8 cellular contexts compared by ENCODE assay signal in the genomic region with DNA sequence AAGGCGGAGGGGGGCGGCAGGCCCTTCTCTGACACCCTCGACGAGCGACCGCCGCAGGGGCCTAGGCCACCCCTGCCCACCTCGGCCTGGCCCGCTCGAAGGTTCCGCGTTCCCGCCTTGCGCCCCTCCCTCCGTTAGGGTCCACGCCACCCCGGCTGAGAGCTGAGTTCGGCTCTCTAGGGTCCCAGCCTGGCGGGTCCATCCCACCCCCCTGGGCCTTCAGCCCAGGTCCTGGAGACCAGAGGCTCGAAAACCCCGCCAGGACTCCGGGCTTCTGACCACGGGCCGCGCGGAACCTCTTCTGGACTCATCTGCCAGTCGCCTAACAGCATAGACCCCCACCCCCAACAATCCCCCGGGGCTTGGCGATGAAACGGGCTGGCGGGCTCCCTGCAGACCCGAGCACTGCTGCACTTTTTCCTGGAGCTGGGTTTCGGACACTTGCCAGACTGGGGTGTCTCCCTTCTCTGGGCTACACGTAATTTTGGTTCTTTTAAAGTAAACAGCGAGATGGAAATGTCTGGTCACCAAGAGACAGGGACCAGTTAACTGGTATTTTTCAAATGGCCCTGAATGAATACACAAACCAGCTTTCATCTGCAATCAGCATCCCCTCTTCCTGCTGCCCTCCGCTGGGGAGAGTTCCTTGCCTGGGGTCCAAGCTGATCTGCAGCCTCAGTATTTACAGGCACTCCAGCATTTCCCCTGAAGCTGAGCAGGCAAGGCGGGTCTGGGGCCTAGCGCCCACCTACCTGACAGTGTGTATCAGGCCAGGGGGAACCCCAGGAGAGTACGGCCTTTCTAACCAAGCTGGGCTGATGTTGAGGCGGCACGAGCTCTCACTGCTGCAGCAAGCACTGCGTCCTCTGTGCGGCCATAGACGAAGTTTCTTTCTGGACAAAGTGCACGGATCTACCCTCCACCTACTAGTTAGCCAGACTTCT. TPM values are rescaled to one million over a fixed set of nuclear protein-coding genes. Genes with fewer than 3 reads are reported as not detected.
DNase-seq lines count a peak whose midpoint lies in the region; ATAC-seq and TF ChIP-seq lines count a peak whose summit lies in the region.

No MANE protein-coding gene starts in this region.

- no peak for TF ChIP-seq EP300 in SK-N-SH (IDR thresholded peaks at IDR 0.05; ENCODE audit: borderline replicate concordance in 1 of 2, low read depth in 1 of 2, low read length in 1 of 2)
- no peak for TF ChIP-seq EP300 in suprapubic skin (IDR thresholded peaks at IDR 0.05)

- peaks cover 36% of the 10 kb centered on the region for H3K79me2 ChIP-seq in SK-N-SH (ENCODE audit: insufficient read depth)

- H3K27me3 ChIP-seq in SK-N-SH (ENCODE audit: insufficient read depth) (no peaks in the 10 kb centered on the region), kidney epithelial cell (ENCODE audit: control insufficient read depth, insufficient read depth, low read length) (no peaks in the 10 kb centered on the region), suprapubic skin (no peaks in the 10 kb centered on the region)

- H3K4me2 ChIP-seq in SK-N-SH: peak overlapping the region; percentile 94; the same call in 1 of the 2 replicates

- no peak overlapping the region for H2AFZ ChIP-seq in SK-N-SH (ENCODE audit: low read depth)

- peaks cover 14% of the 10 kb centered on the region for H3F3A ChIP-seq in SK-N-SH (replicated peaks; ENCODE audit: insufficient read depth)

- H3K4me3 Mint-ChIP-seq in activated naive CD8-positive, alpha-beta T cell: peak overlapping the region; percentile 66

- ATAC-seq in SK-N-SH treated with all-trans-retinoic acid at 6 μM for 48 hours (no peak), GM18867 (IDR thresholded peaks at IDR 0.05; ENCODE audit: unreplicated experiment) (no peak)

- H3K27ac Mint-ChIP-seq in activated naive CD8-positive, alpha-beta T cell: peak overlapping the region; percentile 64

- TF ChIP-seq POLR2A in suprapubic skin (IDR thresholded peaks at IDR 0.05): no peak

- H3K9me3 ChIP-seq in SK-N-SH (no peaks in the 10 kb centered on the region), suprapubic skin (no peaks in the 10 kb centered on the region)

- WGBS in SK-N-SH (ENCODE audit: low lambda C conversion rate): 73% methylated on average over 38 of the region's 45 CpGs
- WGBS in suprapubic skin: 49% methylated on average over 21 of the region's 45 CpGs

- no peaks in the 10 kb centered on the region for H3K9me3 Mint-ChIP-seq in activated naive CD8-positive, alpha-beta T cell (ENCODE audit: low read depth)

- H3K4me3 ChIP-seq in SK-N-SH (ENCODE audit: low read depth in 2 of 2, low read length in 1 of 2) (peak overlapping the region; percentile 73 to 76; a peak in 3 of 4 replicates), kidney epithelial cell (ENCODE audit: low read depth, low read length) (peak overlapping the region; percentile 89), suprapubic skin (peak overlapping the region; percentile 58)

- H3K9ac ChIP-seq in SK-N-SH: peak overlapping the region; percentile 87; the same call in 1 of the 2 replicates

- peaks cover 23% of the 10 kb centered on the region for H3K4me1 Mint-ChIP-seq in activated naive CD8-positive, alpha-beta T cell (ENCODE audit: low read depth)

- no peak for TF ChIP-seq RAD21 in SK-N-SH (IDR thresholded peaks at IDR 0.05; ENCODE audit: low read length)

- H3K4me1 ChIP-seq in SK-N-SH (ENCODE audit: control insufficient read depth in 1 of 2, insufficient read depth in 2 of 2, low read depth in 1 of 2, low read length in 1 of 2): peaks cover 9 to 13% of the 10 kb centered on the region in 2 experiments; a peak in 3 of 4 replicates
- peaks cover 43% of the 10 kb centered on the region for H3K4me1 ChIP-seq in suprapubic skin

- no peak for DNase-seq in SK-N-SH
- no peak for DNase-seq in kidney epithelial cell (ENCODE audit: low read depth)
- no peak for DNase-seq in suprapubic skin (ENCODE audit: low spot score in 2 of 2)
- DNase-seq in NCI-H345 treated with DMSO at 0.1 percent for 48 hours (lab: John Stamatoyannopoulos, UW; ENCODE audit: unreplicated experiment): no peak
- no peak for DNase-seq in GOT3 (lab: John Stamatoyannopoulos, UW)

- TF ChIP-seq CTCF in SK-N-SH (IDR thresholded peaks at IDR 0.05) (no peak), kidney epithelial cell (IDR thresholded peaks at IDR 0.05; ENCODE audit: insufficient read depth, low read length, poor library complexity, severe bottlenecking) (no peak), suprapubic skin (IDR thresholded peaks at IDR 0.05) (no peak)

- CTCF ChIA-PET in SK-N-SH (lab: Yijun Ruan, JAX): interaction anchor here (0.6 to 16.0 kb wide), 26 partner anchors 9 to 637 kb away, joined by 3 to 214 read pairs (median 6); partner anchors contain the start of genes GALK1, MRPL38, SMIM5 and TRIM47

- H3K9me2 ChIP-seq in SK-N-SH: no peaks in the 10 kb centered on the region

- H3K27me3 Mint-ChIP-seq in activated naive CD8-positive, alpha-beta T cell: no peaks in the 10 kb centered on the region

- H3K36me3 ChIP-seq in SK-N-SH (replicated peaks in 1 of 2; ENCODE audit: control insufficient read depth in 1 of 2, insufficient read depth in 2 of 2, low read length in 1 of 2) (peaks cover 16 to 42% of the 10 kb centered on the region in 2 experiments), kidney epithelial cell (ENCODE audit: control insufficient read depth, insufficient read depth, low read length) (no peaks in the 10 kb centered on the region), suprapubic skin (peaks cover 48% of the 10 kb centered on the region)

- H3K27ac ChIP-seq in SK-N-SH (ENCODE audit: low read depth in 2 of 2, low read length in 1 of 2) (peak overlapping the region; percentile 69 to 91; a peak in 3 of 4 replicates), suprapubic skin (peak overlapping the region; percentile 88)

- no peaks in the 10 kb centered on the region for H3K36me3 Mint-ChIP-seq in activated naive CD8-positive, alpha-beta T cell

- POLR2A ChIA-PET in SK-N-SH (lab: Yijun Ruan, JAX): interaction anchor here (0.6 to 2.4 kb wide), 8 partner anchors 9 to 122 kb away, joined by 3 to 12 read pairs (median 4); partner anchors contain the start of genes ACOX1 and WBP2

- no peaks in the 10 kb centered on the region for H4K20me1 ChIP-seq in SK-N-SH (ENCODE audit: insufficient read depth)

TF ChIP-seq in SK-N-SH, 30 proteins besides CTCF, POLR2A, EP300 and RAD21 (continues in another document):
- TF ChIP-seq TEAD4 (IDR thresholded peaks at IDR 0.05; ENCODE audit: borderline replicate concordance, insufficient read depth) (no peak), SMC3 (IDR thresholded peaks at IDR 0.05; ENCODE audit: low read depth, low read length) (no peak), MAX (IDR thresholded peaks at IDR 0.05; ENCODE audit: low read depth) (no peak)

TF ChIP-seq in SK-N-SH treated with all-trans-retinoic acid at 6 μM for 48 hours, 23 proteins besides CTCF, POLR2A, EP300 and RAD21 (continues in another document):
- TF ChIP-seq SNAI2 (CRISPR knock-in tag; IDR thresholded peaks at IDR 0.05): no peak
- TF ChIP-seq ISL1 (CRISPR knock-in tag; IDR thresholded peaks at IDR 0.05): no peak
- no peak for TF ChIP-seq ZFP30 (CRISPR knock-in tag; IDR thresholded peaks at IDR 0.05)
- TF ChIP-seq ZC3H10 (CRISPR knock-in tag; IDR thresholded peaks at IDR 0.05): no peak
- no peak for TF ChIP-seq CSDC2 (CRISPR knock-in tag; IDR thresholded peaks at IDR 0.05)
- no peak for TF ChIP-seq PPARA (CRISPR knock-in tag; IDR thresholded peaks at IDR 0.05; ENCODE audit: borderline replicate concordance)

RNA-seq across cellular contexts. Expression of gene TRIM65, which starts 0.6 kb away (rescaled TPM):
- 13.1 and 18.1 TPM in 2 replicates for polyA plus RNA-seq in SK-N-SH (2012; rRNA removed)
- 7.7 and 11.7 TPM in 2 replicates for polyA plus RNA-seq in SK-N-SH (2012; cell fraction: cytosol; rRNA removed)
- 21.5 and 24.6 TPM in 2 replicates for polyA plus RNA-seq in SK-N-SH (2012; cell fraction: nucleus; rRNA removed)
- total RNA-seq in kidney epithelial cell (22.7 and 31.8 TPM in 2 replicates), suprapubic skin (10 to 100 TPM; 22.5 to 44.6 (median 32.1) TPM)

RNA-seq across cellular contexts. Expression of gene MRPL38, which starts 7.3 kb away (rescaled TPM):
- polyA plus RNA-seq in SK-N-SH (2012; rRNA removed): 62.5 and 93.9 TPM in 2 replicates
- polyA plus RNA-seq in SK-N-SH (2012; cell fraction: cytosol; rRNA removed): 28.7 and 43.8 TPM in 2 replicates
- polyA plus RNA-seq in SK-N-SH (2012; cell fraction: nucleus; rRNA removed): 321 and 427 TPM in 2 replicates
- total RNA-seq in kidney epithelial cell: 36.5 and 49.4 TPM in 2 replicates
- 100 to 1,000 TPM in 1 of 4 donors, 10 to 100 TPM in 3; 41.7 to 113 (median 50.2) TPM for total RNA-seq in suprapubic skin

RNA-seq across cellular contexts. Expression of gene TRIM47, which starts 19.0 kb away (rescaled TPM):
- 3.1 and 5.1 TPM in 2 replicates for polyA plus RNA-seq in SK-N-SH (2012; rRNA removed)
- 1.9 and 2.7 TPM in 2 replicates for polyA plus RNA-seq in SK-N-SH (2012; cell fraction: cytosol; rRNA removed)
- 6.9 and 7.6 TPM in 2 replicates for polyA plus RNA-seq in SK-N-SH (2012; cell fraction: nucleus; rRNA removed)
- total RNA-seq in kidney epithelial cell (56.5 and 75.8 TPM in 2 replicates), suprapubic skin (10 to 100 TPM; 22.8 to 43.1 (median 27.7) TPM)

RNA-seq across cellular contexts. Expression of gene WBP2, which starts 42.2 kb away (rescaled TPM):
- polyA plus RNA-seq in SK-N-SH (2012; rRNA removed): 49.7 and 55.8 TPM in 2 replicates
- polyA plus RNA-seq in SK-N-SH (2012; cell fraction: cytosol; rRNA removed): 31.9 and 42.5 TPM in 2 replicates
- 63.2 and 67.1 TPM in 2 replicates for polyA plus RNA-seq in SK-N-SH (2012; cell fraction: nucleus; rRNA removed)
- total RNA-seq in kidney epithelial cell: 93.3 and 105 TPM in 2 replicates
- 10 to 100 TPM; 64.9 to 99.4 (median 76.9) TPM for total RNA-seq in suprapubic skin

RNA-seq across cellular contexts. Expression of gene FBF1, which starts 43.5 kb away (rescaled TPM):
- polyA plus RNA-seq in SK-N-SH (2012; rRNA removed): 19.0 and 19.7 TPM in 2 replicates
- polyA plus RNA-seq in SK-N-SH (2012; cell fraction: cytosol; rRNA removed): 4.7 and 7.7 TPM in 2 replicates
- 103 and 134 TPM in 2 replicates for polyA plus RNA-seq in SK-N-SH (2012; cell fraction: nucleus; rRNA removed)
- 3.8 and 7.3 TPM in 2 replicates for total RNA-seq in kidney epithelial cell
- total RNA-seq in suprapubic skin: 10 to 100 TPM; 17.8 to 57.5 (median 27.9) TPM
